Comparison of ENCODE assay signal across 22 cellular contexts in the genomic region with DNA sequence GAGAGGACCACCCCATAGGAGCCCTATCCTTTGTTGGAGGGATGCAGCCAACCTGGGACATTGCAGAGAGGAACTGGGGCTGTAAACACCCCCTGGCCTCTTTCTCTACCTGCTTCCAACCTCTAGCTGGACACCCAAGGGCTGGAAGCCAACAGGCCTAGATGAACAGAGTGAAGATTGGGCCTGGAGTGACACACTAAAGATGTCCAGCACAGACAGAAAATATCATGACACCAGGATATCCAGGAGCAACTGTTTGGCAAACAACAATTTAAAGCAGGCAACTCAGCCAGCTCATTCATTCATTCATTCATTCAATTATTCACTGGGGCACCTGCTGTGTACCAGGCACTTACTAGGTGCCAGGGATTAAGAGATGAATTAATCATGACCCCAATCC.
DNase-seq lines count a peak whose midpoint lies in the region; ATAC-seq, FAIRE-seq and TF ChIP-seq lines count a peak whose summit lies in the region.
"Had no signal": no experiment of that assay in that cellular context is flagged by ENCODE, and none has a peak within 500 bp of the region (broad histone marks: within the 10 kb centered on the region; RNA-seq: fewer than 3 reads in every experiment).

No MANE protein-coding gene starts in this region.

- TF ChIP-seq CTCF in natural killer cell (IDR thresholded peaks at IDR 0.05) (no peak), Panc1 (IDR thresholded peaks at IDR 0.05) (no peak), K562 (IDR thresholded peaks at IDR 0.05 in 2 of 3, conservative IDR thresholded peaks at IDR 0.05 in 1 of 3; ENCODE audit: insufficient read depth in 2 of 3, low read depth in 1 of 3, low read length in 3 of 3) (no peak)

- peaks cover 8% of the 10 kb centered on the region for H3K36me3 Mint-ChIP-seq in natural killer cell treated with Interleukin-12 subunit alpha and Interleukin-12 subunit beta and Interleukin-15 and Interleukin-18, amount 100 ng/mL, for 72 hours
- H3K36me3 Mint-ChIP-seq in natural killer cell, result no peaks in the 10 kb centered on the region
- H3K36me3 Mint-ChIP-seq: CD8-positive, alpha-beta T cell had no signal

- H3K27ac ChIP-seq in Panc1 (ENCODE audit: low read length) (peak overlapping the region; percentile 49; the same call in 1 of the 2 replicates), K562 (ENCODE audit: extremely low read depth, low read depth, low read length) (no peak overlapping the region)
- H3K27ac ChIP-seq: 22Rv1, A549, C4-2B had no signal

- no peak for FAIRE-seq in K562 (lab: Jason Lieb, UNC)
- FAIRE-seq: A549, D721Med, G401.6, GM12891, GM19239 had no signal

- POLR2A ChIA-PET in Panc1 (lab: Charles Lee), result interaction anchor here (0.7 kb wide), 1 partner anchor 23 kb away, joined by 3 read pairs; no protein-coding TSS in a partner anchor
- POLR2A ChIA-PET in K562 (lab: Yijun Ruan, JAX), result interaction anchor here (0.6 to 0.7 kb wide), 3 partner anchors 255 to 643 kb away, joined by 3 read pairs; no protein-coding TSS in a partner anchor

- no peak for ATAC-seq in natural killer cell treated with Interleukin-12 subunit alpha and Interleukin-12 subunit beta and Interleukin-15 and Interleukin-18, amount 100 ng/mL, for 72 hours
- ATAC-seq in natural killer cell, result no peak
- ATAC-seq in Panc1, result no peak
- ATAC-seq in K562, result no peak
- ATAC-seq: A549; CD8-positive, alpha-beta T cell had no signal

- no peaks in the 10 kb centered on the region for H3K9me1 ChIP-seq in K562 (ENCODE audit: control insufficient read depth, insufficient read depth, low read length)

- peak overlapping the region; percentile 41 to 47 for H3K27ac Mint-ChIP-seq in natural killer cell treated with Interleukin-12 subunit alpha and Interleukin-12 subunit beta and Interleukin-15 and Interleukin-18, amount 100 ng/mL, for 72 hours
- no peak overlapping the region for H3K27ac Mint-ChIP-seq in natural killer cell
- H3K27ac Mint-ChIP-seq: B cell; CD4-positive, alpha-beta T cell; CD8-positive, alpha-beta T cell had no signal

- DNase-seq in natural killer cell treated with Interleukin-12 subunit alpha and Interleukin-12 subunit beta and Interleukin-15 and Interleukin-18, amount 100 ng/mL, for 72 hours (ENCODE audit: low spot score), result no peak
- no peak for DNase-seq in natural killer cell
- DNase-seq in Panc1 (ENCODE audit: low read depth, low spot score), result no peak
- DNase-seq in K562 (ENCODE audit: extremely low read depth in 1 of 4, low spot score in 3 of 4), result no peak
- no peak for DNase-seq in NCI-H146 treated with DMSO at 0.1 percent for 48 hours (lab: John Stamatoyannopoulos, UW; ENCODE audit: unreplicated experiment)
- DNase-seq in stimulated activated CD4-positive, alpha-beta T cell treated with anti-CD3 and anti-CD28 coated beads, Interleukin-2, amount 100 ng/mL, for 48 hours, result no peak
- DNase-seq: AML-193; Caco-2; Calu3; CD4-positive, alpha-beta T cell; CD8-positive, alpha-beta T cell; DMS79 treated with DMSO at 0.1 percent for 48 hours; GF-D8 had no signal

- BruUV-seq in Panc1 (replicated peaks; lab: Mats Ljungman, UMichigan), result no TSS peak
- no TSS peak for BruUV-seq in K562 (replicated peaks; lab: Mats Ljungman, UMichigan)

- in situ Hi-C loops in Panc1 (cut with HindIII; ENCODE audit: low pct_unique_long_range_greater_than_20kb, low sequenced_read_pairs), result no loop called here
- in situ Hi-C loops in K562 (cut with MboI), result no loop called here

- CTCF ChIA-PET in Panc1 (lab: Charles Lee), result interaction anchor here (0.6 kb wide), 1 partner anchor 10 kb away, joined by 7 read pairs; no protein-coding TSS in a partner anchor
- CTCF ChIA-PET in K562 (lab: Yijun Ruan, JAX; ENCODE audit: low intra/inter-chr PET ratio), result no interaction called here

- H3K4me1 ChIP-seq in Panc1 (ENCODE audit: control insufficient read depth, insufficient read depth, low read length) (peaks cover 31% of the 10 kb centered on the region), K562 (replicated peaks in 1 of 2; ENCODE audit: control insufficient read depth in 2 of 2, insufficient read depth in 2 of 2, low read length in 2 of 2) (peaks cover 0 to 3% of the 10 kb centered on the region in 2 experiments; a peak in 2 of 5 replicates)
- H3K4me1 ChIP-seq: Caco-2 had no signal

- H3K4me1 Mint-ChIP-seq in natural killer cell treated with Interleukin-12 subunit alpha and Interleukin-12 subunit beta and Interleukin-15 and Interleukin-18, amount 100 ng/mL, for 72 hours (ENCODE audit: low read depth in 2 of 2), result peaks cover 31 to 40% of the 10 kb centered on the region in 2 donors
- peaks cover 37 to 48% of the 10 kb centered on the region in 2 donors for H3K4me1 Mint-ChIP-seq in natural killer cell

- no peak for TF ChIP-seq RAD21 in K562 (CRISPR knock-in tag; conservative IDR thresholded peaks at IDR 0.05 in 1 of 2, IDR thresholded peaks at IDR 0.05 in 1 of 2)

- no peak overlapping the region for H2AFZ ChIP-seq in K562 (ENCODE audit: low read depth, low read length)

- H3K27me3 Mint-ChIP-seq in natural killer cell treated with Interleukin-12 subunit alpha and Interleukin-12 subunit beta and Interleukin-15 and Interleukin-18, amount 100 ng/mL, for 72 hours, result peaks cover 16 to 27% of the 10 kb centered on the region in 2 donors
- peaks cover 30% of the 10 kb centered on the region in 2 donors for H3K27me3 Mint-ChIP-seq in natural killer cell (ENCODE audit: low read depth in 2 of 2)
- H3K27me3 Mint-ChIP-seq: CD4-positive, alpha-beta T cell had no signal

- no peaks in the 10 kb centered on the region; the same call in 1 of the 2 replicates for H4K20me1 ChIP-seq in K562 (replicated peaks; ENCODE audit: control insufficient read depth, insufficient read depth, low read length)
- H4K20me1 ChIP-seq: BLaER1 treated with 17β-estradiol and CSF1 and Interleukin-3, amounts not matched to agents 10 nM and 100 nM had no signal

- no peak overlapping the region for H3K4me2 ChIP-seq in K562 (ENCODE audit: insufficient read depth, low read length)
- H3K4me2 ChIP-seq: A549; BLaER1 treated with 17β-estradiol and CSF1 and Interleukin-3, amounts not matched to agents 10 nM and 100 nM had no signal

- H3K4me3 Mint-ChIP-seq in natural killer cell treated with Interleukin-12 subunit alpha and Interleukin-12 subunit beta and Interleukin-15 and Interleukin-18, amount 100 ng/mL, for 72 hours, result peak overlapping the region; percentile 8
- no peak overlapping the region for H3K4me3 Mint-ChIP-seq in natural killer cell
- H3K4me3 Mint-ChIP-seq: B cell; CD4-positive, alpha-beta T cell; CD8-positive, alpha-beta T cell had no signal

- H3K4me3 ChIP-seq in Panc1 (ENCODE audit: low read depth in 2 of 2, low read length in 2 of 2) (no peak overlapping the region), K562 (no peak overlapping the region)
- H3K4me3 ChIP-seq: A549; BLaER1 treated with 17β-estradiol and CSF1 and Interleukin-3, amounts not matched to agents 10 nM and 100 nM had no signal

- H3K27me3 ChIP-seq in Panc1 (ENCODE audit: control insufficient read depth, insufficient read depth, low read length) (no peaks in the 10 kb centered on the region), K562 (ENCODE audit: control insufficient read depth in 2 of 2, insufficient read depth in 2 of 2, low read length in 2 of 2) (peaks cover 16 to 71% of the 10 kb centered on the region in 2 experiments)
- H3K27me3 ChIP-seq: BLaER1 treated with 17β-estradiol and CSF1 and Interleukin-3, amounts not matched to agents 10 nM and 100 nM had no signal

- no peak overlapping the region for H3K9ac ChIP-seq in K562 (ENCODE audit: insufficient read depth in 1 of 2, low read depth in 2 of 2, low read length in 2 of 2)
- H3K9ac ChIP-seq: BLaER1 treated with 17β-estradiol and CSF1 and Interleukin-3, amounts not matched to agents 10 nM and 100 nM had no signal

- no peaks in the 10 kb centered on the region for H3K9me3 Mint-ChIP-seq in natural killer cell treated with Interleukin-12 subunit alpha and Interleukin-12 subunit beta and Interleukin-15 and Interleukin-18, amount 100 ng/mL, for 72 hours
- H3K9me3 Mint-ChIP-seq in natural killer cell, result no peaks in the 10 kb centered on the region
- H3K9me3 Mint-ChIP-seq: CD4-positive, alpha-beta T cell had no signal

- H3K9me3 ChIP-seq in Panc1 (ENCODE audit: control insufficient read depth, insufficient read depth, low read depth, low read length) (peaks cover 7% of the 10 kb centered on the region; the same call in 1 of the 2 replicates), K562 (replicated peaks; ENCODE audit: control insufficient read depth, insufficient read depth, low read depth, low read length) (no peaks in the 10 kb centered on the region)

- H3K79me2 ChIP-seq in K562 (ENCODE audit: control insufficient read depth, insufficient read depth, low read length), result no peaks in the 10 kb centered on the region

- H3K36me3 ChIP-seq in Panc1 (ENCODE audit: control insufficient read depth, insufficient read depth, low read length), result no peaks in the 10 kb centered on the region
- no peaks in the 10 kb centered on the region for H3K36me3 ChIP-seq in K562 (ENCODE audit: control insufficient read depth, insufficient read depth, low read length)

- no peak for TF ChIP-seq POLR2A in K562 (conservative IDR thresholded peaks at IDR 0.05)

- intact Hi-C loops in natural killer cell (cut with micrococcal nuclease) (no loop called here), Panc1 (cut with micrococcal nuclease; ENCODE audit: unreplicated experiment) (no loop called here), K562 (cut with micrococcal nuclease) (no loop called here)

- TF ChIP-seq EP300 in K562 (IDR thresholded peaks at IDR 0.05; ENCODE audit: low read length), result no peak

TF ChIP-seq in K562, 482 proteins besides CTCF, POLR2A, EP300 and RAD21:
- TF ChIP-seq ZNF24 (IDR thresholded peaks at IDR 0.05) (peak; percentile 56; the same call in 1 of the 2 replicates), ZNF212 (CRISPR knock-in tag; IDR thresholded peaks at IDR 0.05) (no peak), BRD4 (IDR thresholded peaks at IDR 0.05) (no peak)

Comparison
In these comparisons a context has a peak if more than half of its experiments do, and no peak if none do; other contexts are left out.
1. H3K27ac Mint-ChIP-seq: peak in natural killer cell treated with Interleukin-12 subunit alpha and Interleukin-12 subunit beta and Interleukin-15 and Interleukin-18, amount 100 ng/mL, for 72 hours (2 of 2); none in natural killer cell (0 of 2).